9 cellular contexts compared by ENCODE assay signal in genomic region chr1:156860639-156861423, GRCh38. TPM values are rescaled to one million over a fixed set of nuclear protein-coding genes. Genes with fewer than 3 reads are reported as not detected.
DNase-seq lines count a peak whose midpoint lies in the region; ATAC-seq and TF ChIP-seq lines count a peak whose summit lies in the region.
"Had no signal": no experiment of that assay in that cellular context is flagged by ENCODE, and none has a peak within 500 bp of the region (broad histone marks: within the 10 kb centered on the region; RNA-seq: fewer than 3 reads in every experiment).

Gene NTRK1 (plus strand): TSS chr1:156860865. CDS start chr1:156860935, 70 bp downstream.

- H4K20me1 ChIP-seq in HCT116 (ENCODE audit: insufficient read depth): no peaks in the 10 kb centered on the region

- no peaks in the 10 kb centered on the region for H3K79me2 ChIP-seq in HCT116 (ENCODE audit: insufficient read depth, low read length)

- no peak for TF ChIP-seq EP300 in gastroesophageal sphincter (IDR thresholded peaks at IDR 0.05)

- peaks cover 9% of the 10 kb centered on the region for H3K4me1 Mint-ChIP-seq in progenitor cell of endocrine pancreas (ENCODE audit: low read depth)

- DNase-seq in Ammon's horn (ENCODE audit: low spot score) (peak; percentile 45), HCT116 (ENCODE audit: low read depth, low spot score) (no peak), Panc1 (ENCODE audit: low read depth, low spot score) (no peak), progenitor cell of endocrine pancreas (ENCODE audit: low spot score, unreplicated experiment) (no peak), OCI-M2 (lab: John Stamatoyannopoulos, UW; ENCODE audit: unreplicated experiment) (no peak)
- peak; percentile 14 to 27 for DNase-seq in activated T-helper 1 cell treated with anti-CD3 and anti-CD28 coated beads, Interleukin-2, amount 50 U/mL, for 16 hours (ENCODE audit: low read depth in 1 of 2, low spot score in 1 of 2)

- POLR2A ChIA-PET in HCT116 (lab: Charles Lee) (interaction anchor here (1.2 to 1.8 kb wide), 6 partner anchors 94 to 200 kb away, joined by 3 to 10 read pairs (median 4); partner anchors contain the start of genes ISG20L2, METTL25B, MRPL24 and PRCC), Panc1 (lab: Charles Lee) (interaction anchor here (0.6 kb wide), 2 partner anchors 27 to 201 kb away, joined by 5 to 6 read pairs; no protein-coding TSS in a partner anchor)

- H3K9me3 ChIP-seq in HCT116 (ENCODE audit: control insufficient read depth in 1 of 2, insufficient read depth in 1 of 2, low read depth in 1 of 2, low read length in 2 of 2): no peaks in the 10 kb centered on the region
- no peaks in the 10 kb centered on the region for H3K9me3 ChIP-seq in Panc1 (ENCODE audit: control insufficient read depth, insufficient read depth, low read depth, low read length)
- no peaks in the 10 kb centered on the region for H3K9me3 ChIP-seq in gastroesophageal sphincter

- no TSS peak for BruUV-seq in HCT116 (replicated peaks; lab: Mats Ljungman, UMichigan)
- BruUV-seq in Panc1 (replicated peaks; lab: Mats Ljungman, UMichigan): no TSS peak

- TF ChIP-seq CTCF in HCT116 (IDR thresholded peaks at IDR 0.05 in 2 of 3, conservative IDR thresholded peaks at IDR 0.05 in 1 of 3; ENCODE audit: borderline replicate concordance in 1 of 3, insufficient read depth in 1 of 3, low read depth in 2 of 3, low read length in 2 of 3): no peak
- no peak for TF ChIP-seq CTCF in Panc1 (IDR thresholded peaks at IDR 0.05)
- TF ChIP-seq CTCF in gastroesophageal sphincter (IDR thresholded peaks at IDR 0.05): no peak
- no peak for TF ChIP-seq CTCF in progenitor cell of endocrine pancreas (IDR thresholded peaks at IDR 0.05; ENCODE audit: unreplicated experiment)

- H3K4me2 ChIP-seq in HCT116 (ENCODE audit: low read length): peak within 1 kb of the TSS; percentile 93

- H3K4me1 ChIP-seq in HCT116 (ENCODE audit: control insufficient read depth in 1 of 2, insufficient read depth in 2 of 2, low read length in 2 of 2) (peaks cover 4 to 17% of the 10 kb centered on the region in 2 experiments; a peak in 3 of 4 replicates), Panc1 (ENCODE audit: control insufficient read depth, insufficient read depth, low read length) (peaks cover 13% of the 10 kb centered on the region), gastroesophageal sphincter (peaks cover 0 to 35% (median 22%) of the 10 kb centered on the region in 3 donors)

- H3K4me3 ChIP-seq in HCT116 (replicated peaks in 1 of 2; ENCODE audit: low read depth in 1 of 2, low read length in 2 of 2) (peak within 1 kb of the TSS; percentile 30 to 55), Panc1 (ENCODE audit: low read depth in 2 of 2, low read length in 2 of 2) (peak within 1 kb of the TSS; percentile 39 to 65), gastroesophageal sphincter (peak within 1 kb of the TSS in 1 of 2 donors; percentile 43)
- H3K4me3 ChIP-seq: lung had no signal

- H3K9ac ChIP-seq in HCT116 (ENCODE audit: low read length): peak within 1 kb of the TSS; percentile 19; the same call in 1 of the 2 replicates

- no peaks in the 10 kb centered on the region for H3K9me2 ChIP-seq in HCT116 (ENCODE audit: insufficient read depth)

- TF ChIP-seq POLR2A in HCT116 (IDR thresholded peaks at IDR 0.05; ENCODE audit: borderline replicate concordance, extremely low read depth, insufficient read depth, insufficient read length) (no peak), gastroesophageal sphincter (IDR thresholded peaks at IDR 0.05) (no peak)

- no peak for TF ChIP-seq RAD21 in HCT116 (IDR thresholded peaks at IDR 0.05; ENCODE audit: low read depth)

- H3K27ac Mint-ChIP-seq in progenitor cell of endocrine pancreas: peak within 1 kb of the TSS; percentile 77

- H3K36me3 Mint-ChIP-seq in progenitor cell of endocrine pancreas (ENCODE audit: insufficient read depth): no peaks in the 10 kb centered on the region

- H2AFZ ChIP-seq in HCT116 (ENCODE audit: low read depth, low read length, poor library complexity, severe bottlenecking): peak within 1 kb of the TSS; percentile 98

- H3K27me3 ChIP-seq in HCT116 (ENCODE audit: insufficient read depth, low read length) (peaks cover 3% of the 10 kb centered on the region; the same call in 1 of the 2 replicates), Panc1 (ENCODE audit: control insufficient read depth, insufficient read depth, low read length) (no peaks in the 10 kb centered on the region; the same call in 1 of the 2 replicates), gastroesophageal sphincter (peaks cover 94% of the 10 kb centered on the region)

- H3K27me3 Mint-ChIP-seq in progenitor cell of endocrine pancreas: peaks cover 90% of the 10 kb centered on the region

- ATAC-seq in HCT116 (peak; percentile 77), Panc1 (peak; percentile 66), gastroesophageal sphincter (peak; percentile 32), HG03159 (IDR thresholded peaks at IDR 0.05; ENCODE audit: unreplicated experiment) (no peak)

- RAD21 ChIA-PET in HCT116 (lab: Charles Lee; ENCODE audit: low non-redundant PET in 1 of 2, low total read pairs in 2 of 2, uncharacterized antibody in 2 of 2, unreplicated experiment in 2 of 2): interaction anchor here (1.3 to 2.7 kb wide), 5 partner anchors 134 to 178 kb away, joined by 3 to 23 read pairs (median 15); no protein-coding TSS in a partner anchor

- no peaks in the 10 kb centered on the region for H3K9me3 Mint-ChIP-seq in progenitor cell of endocrine pancreas (ENCODE audit: low read depth)

- peak within 1 kb of the TSS; percentile 7 for H3K4me3 Mint-ChIP-seq in progenitor cell of endocrine pancreas (ENCODE audit: low read depth)

- no peaks in the 10 kb centered on the region for H3K36me3 ChIP-seq in HCT116 (ENCODE audit: control insufficient read depth in 1 of 2, insufficient read depth in 2 of 2, low read length in 2 of 2)
- H3K36me3 ChIP-seq in Panc1 (ENCODE audit: control insufficient read depth, insufficient read depth, low read length): no peaks in the 10 kb centered on the region
- no peaks in the 10 kb centered on the region for H3K36me3 ChIP-seq in gastroesophageal sphincter

- in situ Hi-C loops in Panc1 (cut with HindIII; ENCODE audit: low pct_unique_long_range_greater_than_20kb, low sequenced_read_pairs): no loop called here

- intact Hi-C loops in HCT116 (cut with micrococcal nuclease): loop anchor here (1.0 kb wide), 3 partner anchors 64 to 172 kb away; no protein-coding TSS in a partner anchor
- intact Hi-C loops in Panc1 (cut with micrococcal nuclease; ENCODE audit: unreplicated experiment): loop anchor here (2.0 to 10.0 kb wide), 2 partner anchors 60 to 166 kb away; no protein-coding TSS in a partner anchor

- no peak within 1 kb of the TSS for H3K27ac ChIP-seq in HCT116 (ENCODE audit: low read depth, low read length)
- H3K27ac ChIP-seq in Panc1 (ENCODE audit: low read length): no peak within 1 kb of the TSS
- no peak within 1 kb of the TSS for H3K27ac ChIP-seq in gastroesophageal sphincter

- 5% methylated on average over 4 of the region's 69 CpGs; no CpG with 5 or more reads in 1 of the 2 donors for WGBS in gastroesophageal sphincter (ENCODE audit: low coverage in 1 of 2), 2 donors

- CTCF ChIA-PET in HCT116 (lab: Charles Lee): interaction anchor here (0.9 to 6.5 kb wide), 23 partner anchors 10 to 241 kb away, joined by 3 to 136 read pairs (median 6); partner anchors contain the start of genes CRABP2, HAPLN2, ISG20L2 and METTL25B
- CTCF ChIA-PET in Panc1 (lab: Charles Lee): interaction anchor here (0.6 to 3.0 kb wide), 16 partner anchors 22 to 234 kb away, joined by 3 to 39 read pairs (median 6); partner anchors contain the start of genes ISG20L2, METTL25B and MRPL24

TF ChIP-seq in HCT116, 20 proteins besides CTCF, POLR2A, EP300 and RAD21 (continues in another document):
- TF ChIP-seq ATF3 (IDR thresholded peaks at IDR 0.05) (no peak), SRF (IDR thresholded peaks at IDR 0.05; ENCODE audit: low read depth) (no peak), EZH2 (IDR thresholded peaks at IDR 0.05) (no peak), ELF1 (IDR thresholded peaks at IDR 0.05; ENCODE audit: borderline replicate concordance, low read depth) (no peak), TCF7L2 (IDR thresholded peaks at IDR 0.05; ENCODE audit: borderline replicate concordance, extremely low read depth, insufficient read depth, insufficient read length) (no peak), SP1 (IDR thresholded peaks at IDR 0.05; ENCODE audit: low read depth) (no peak), CBX3 (IDR thresholded peaks at IDR 0.05; ENCODE audit: low read depth) (no peak), EZH2phosphoT487 (IDR thresholded peaks at IDR 0.05; ENCODE audit: borderline replicate concordance) (no peak), YY1 (IDR thresholded peaks at IDR 0.05; ENCODE audit: extremely low read depth, insufficient replicate concordance, low read depth, low read length) (no peak), FOSL1 (IDR thresholded peaks at IDR 0.05; ENCODE audit: low read depth) (no peak), POLR2AphosphoS5 (IDR thresholded peaks at IDR 0.05; ENCODE audit: low read depth, low read length) (no peak), JUND (IDR thresholded peaks at IDR 0.05) (no peak), SIN3A (IDR thresholded peaks at IDR 0.05; ENCODE audit: low read depth) (no peak), ZBTB33 (IDR thresholded peaks at IDR 0.05; ENCODE audit: extremely low read depth, insufficient replicate concordance, low read length) (no peak)

RNA-seq across cellular contexts. Expression of gene NTRK1, which starts in this region (rescaled TPM):
- 0.89 TPM for total RNA-seq in HCT116 (2021; ENCODE audit: unreplicated experiment)
- 0.71 and 1.0 TPM in 2 replicates for polyA plus RNA-seq in HCT116 (2012)
- total RNA-seq in Panc1 (2021; ENCODE audit: unreplicated experiment): 0.21 TPM
- polyA plus RNA-seq in Panc1 (2012; ENCODE audit: insufficient read length): 0.46 TPM
- 1 to 10 TPM in 2 of 4 donors, under 1 TPM in 2; 0.23 to 4.4 (median 0.72) TPM for total RNA-seq in gastroesophageal sphincter
- total RNA-seq in progenitor cell of endocrine pancreas: 0.36 TPM in 1 of 2 replicates, not detected in the other

Comparison
In these comparisons a context has a peak if more than half of its experiments do, and no peak if none do; other contexts are left out.
1. Peak in ATAC-seq and H3K4me3 ChIP-seq in Panc1; RNA of the gene not detected or under 1 TPM.
2. DNase-seq: peak in Ammon's horn (single experiment) and activated T-helper 1 cell treated with anti-CD3 and anti-CD28 coated beads, Interleukin-2, amount 50 U/mL, for 16 hours (2 of 2); none in HCT116 (single experiment), Panc1 (single experiment), progenitor cell of endocrine pancreas (single experiment) and OCI-M2 (single experiment).